In the genomic region with DNA sequence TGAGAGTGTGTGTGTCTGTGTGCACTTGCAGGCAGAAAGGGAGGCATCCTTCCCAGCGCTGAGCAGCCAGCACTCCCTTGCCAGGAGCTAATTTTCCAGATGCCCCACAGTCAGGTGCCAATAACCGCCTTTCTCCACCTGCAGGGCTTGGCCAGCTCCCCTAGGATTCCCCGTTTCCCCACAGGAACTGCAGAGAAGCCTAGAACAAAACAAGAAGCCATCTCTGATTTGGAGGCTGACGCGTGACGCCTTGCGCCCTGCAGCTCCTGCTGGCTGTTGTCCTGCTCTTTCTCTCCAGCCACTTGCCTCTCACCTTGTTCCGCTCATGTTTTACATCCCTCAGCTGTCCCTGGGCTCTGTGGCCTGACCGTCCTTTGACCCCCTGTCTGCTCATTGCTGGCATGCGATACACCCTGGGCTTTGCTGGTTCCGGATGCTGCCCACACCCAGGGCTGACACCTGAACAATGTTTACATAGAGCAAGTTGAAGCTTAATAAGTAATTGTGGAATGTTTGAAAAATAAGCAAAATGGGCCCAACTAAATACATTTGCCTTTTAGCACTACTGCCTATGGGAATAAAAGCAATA, we compare ENCODE assay signal across 31 cellular contexts.
DNase-seq lines count a peak whose midpoint lies in the region; FAIRE-seq and TF ChIP-seq lines count a peak whose summit lies in the region.
"Had no signal": no experiment of that assay in that cellular context is flagged by ENCODE, and none has a peak within 500 bp of the region (broad histone marks: within the 10 kb centered on the region; RNA-seq: fewer than 3 reads in every experiment).

No MANE protein-coding gene starts in this region.

- no peaks in the 10 kb centered on the region for H3K36me3 ChIP-seq in brain microvascular endothelial cell (replicated peaks)
- H3K36me3 ChIP-seq: colonic mucosa, HAP-1, sigmoid colon, SJCRH30, thoracic aorta, vagina, WERI-Rb-1 had no signal

- H3K27ac ChIP-seq in brain microvascular endothelial cell: no peak overlapping the region
- H3K27ac ChIP-seq: A549, body of pancreas, colonic mucosa, sigmoid colon, SJCRH30, thoracic aorta, vagina, WERI-Rb-1 had no signal

- in situ Hi-C loops in ACHN (cut with HindIII; ENCODE audit: low pct_ligation_motif_present, low pct_unique_long_range_greater_than_20kb, low sequenced_read_pairs) (no loop called here), brain microvascular endothelial cell (cut with HindIII; ENCODE audit: low pct_ligation_motif_present, low sequenced_read_pairs) (no loop called here)

- DNase-seq in ACHN (peak; percentile 22), NCI-H1092 (lab: John Stamatoyannopoulos, UW) (peak; percentile 42), brain microvascular endothelial cell (peak; percentile 4), left kidney (ENCODE audit: low read depth, low spot score) (peak; percentile 77), frontal cortex (ENCODE audit: low spot score in 2 of 2) (no peak), OCI-M2 (lab: John Stamatoyannopoulos, UW; ENCODE audit: unreplicated experiment) (no peak), NCI-H345 (lab: John Stamatoyannopoulos, UW) (no peak)
- DNase-seq in stimulated activated CD4-positive, alpha-beta T cell treated with anti-CD3 and anti-CD28 coated beads, Interleukin-4, amount 100 ng/mL, for 24 hours: no peak
- DNase-seq: activated CD4-positive, alpha-beta T cell treated with anti-CD3 and anti-CD28 coated beads, Interleukin-2, amount 50 U/mL, for 1 hour; activated naive CD4-positive, alpha-beta T cell; activated T-cell treated with anti-CD3 and anti-CD28 coated beads, Interleukin-2, amount 50 U/mL, for 72 hours; body of pancreas; CD8-positive, alpha-beta T cell; colonic mucosa; effector memory CD4-positive, alpha-beta T cell; erythroblast; foreskin fibroblast; GF-D8; KG1; MM.1S; NCI-H1417 treated with DMSO at 0.1 percent for 48 hours; NCI-H526 treated with DMSO at 0.1 percent for 48 hours; sigmoid colon; SJCRH30; stimulated activated naive CD8-positive, alpha-beta T cell treated with anti-CD3 and anti-CD28 coated beads, Interleukin-15, Interleukin-2, amounts not matched to agents 100 U/mL and 50 U/mL, for 24 hours; T1000; WERI-Rb-1 had no signal

- no peak overlapping the region for H3K4me3 ChIP-seq in brain microvascular endothelial cell (ENCODE audit: low read depth, low read length)
- H3K4me3 ChIP-seq: A549, body of pancreas, colonic mucosa, HAP-1, sigmoid colon, SJCRH30, thoracic aorta, vagina had no signal

- no peaks in the 10 kb centered on the region for H3K27me3 ChIP-seq in brain microvascular endothelial cell (replicated peaks)
- H3K27me3 ChIP-seq: body of pancreas, colonic mucosa, sigmoid colon, SJCRH30, vagina had no signal

- FAIRE-seq in frontal cortex (lab: Jason Lieb, UNC): no peak
- FAIRE-seq: A549 had no signal

- no peak for TF ChIP-seq CTCF in brain microvascular endothelial cell (IDR thresholded peaks at IDR 0.05; ENCODE audit: low read depth, low read length, missing control alignments)

Comparison
In these comparisons a context has a peak if more than half of its experiments do, and no peak if none do; other contexts are left out.
1. DNase-seq: peak in ACHN (single experiment), NCI-H1092 (single experiment), brain microvascular endothelial cell (single experiment) and left kidney (single experiment); none in frontal cortex (0 of 2), stimulated activated CD4-positive, alpha-beta T cell treated with anti-CD3 and anti-CD28 coated beads, Interleukin-4, amount 100 ng/mL, for 24 hours (single experiment), OCI-M2 (single experiment) and NCI-H345 (single experiment).